29 cellular contexts compared by ENCODE assay signal in the genomic region with DNA sequence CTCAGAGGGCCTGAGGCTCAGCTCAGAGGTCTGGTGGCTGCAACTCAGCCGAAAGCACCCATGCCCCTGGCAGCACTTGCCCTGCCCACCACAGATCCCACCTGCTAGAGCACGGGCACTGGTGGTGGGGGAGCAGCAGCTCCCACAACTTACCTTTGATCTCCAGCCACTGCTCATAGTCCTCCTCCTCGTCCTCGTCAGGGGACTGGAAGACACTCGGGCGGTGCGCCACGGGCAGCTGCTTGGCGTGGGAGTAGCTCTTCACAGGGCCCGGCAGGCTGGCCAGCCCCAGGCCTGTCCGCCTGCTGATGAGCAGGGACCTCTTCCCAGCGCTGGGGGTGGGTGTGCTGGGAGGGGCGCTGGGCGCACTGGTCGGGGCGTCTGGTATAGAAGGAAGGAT. TPM values are rescaled to one million over a fixed set of nuclear protein-coding genes. Genes with fewer than 3 reads are reported as not detected.
"Had no signal": no experiment of that assay in that cellular context is flagged by ENCODE, and none has a peak within 500 bp of the region (broad histone marks: within the 10 kb centered on the region; RNA-seq: fewer than 3 reads in every experiment).

No MANE protein-coding gene starts in this region.

- H3K9me3 Mint-ChIP-seq: memory B cell; mesothelial cell of epicardium; naive B cell; natural killer cell treated with Interleukin-12 subunit alpha and Interleukin-12 subunit beta and Interleukin-15 and Interleukin-18, amount 100 ng/mL, for 72 hours; neural crest cell had no signal

- H3K4me1 ChIP-seq: gastrocnemius medialis, pancreas, stomach, tibial artery, upper lobe of left lung had no signal

- H3K4me1 Mint-ChIP-seq: memory B cell, mesothelial cell of epicardium, neural crest cell had no signal

- H3K27me3 ChIP-seq: gastrocnemius medialis, pancreas, stomach, tibial artery, upper lobe of left lung had no signal

- H3K27ac Mint-ChIP-seq: memory B cell; mesothelial cell of epicardium; naive B cell; natural killer cell treated with Interleukin-12 subunit alpha and Interleukin-12 subunit beta and Interleukin-15 and Interleukin-18, amount 100 ng/mL, for 72 hours; progenitor cell of endocrine pancreas had no signal

- FAIRE-seq: keratinocyte, pancreas, urothelium cell line had no signal

- H3K36me3 Mint-ChIP-seq: naive B cell had no signal

- DNase-seq: cortex of kidney; effector CD4-positive, alpha-beta T cell; foreskin fibroblast; gastrocnemius medialis; head of caudate nucleus; mucosa of descending colon; naive B cell; stimulated activated CD4-positive, alpha-beta T cell treated with anti-CD3 and anti-CD28 coated beads, Interleukin-12 subunit alpha, Interleukin-12 subunit beta, amount 100 ng/mL, for 4 hours; stimulated activated CD4-positive, alpha-beta T cell treated with anti-CD3 and anti-CD28 coated beads, Interleukin-1b, Interleukin-23, amount 100 ng/mL, for 48 hours; stimulated activated CD4-positive, alpha-beta T cell treated with anti-CD3 and anti-CD28 coated beads, Interleukin-4, amount 100 ng/mL, for 1 hour; stimulated activated CD8-positive, alpha-beta memory T cell treated with anti-CD3 and anti-CD28 coated beads, Interleukin-4, amount 100 ng/mL, for 48 hours; stimulated activated naive CD4-positive, alpha-beta T cell treated with Interleukin-2 at 50 U/mL for 16 hours; stomach; tibial artery had no signal

- H3K27me3 Mint-ChIP-seq: memory B cell; naive B cell; natural killer cell treated with Interleukin-12 subunit alpha and Interleukin-12 subunit beta and Interleukin-15 and Interleukin-18, amount 100 ng/mL, for 72 hours; progenitor cell of endocrine pancreas had no signal

- ATAC-seq: gastrocnemius medialis; left lobe of liver; mucosa of descending colon; natural killer cell treated with Interleukin-12 subunit alpha and Interleukin-12 subunit beta and Interleukin-15 and Interleukin-18, amount 100 ng/mL, for 72 hours; pancreas; sciatic nerve had no signal

- H3K4me2 ChIP-seq: smooth muscle cell had no signal

- H3K4me3 Mint-ChIP-seq: memory B cell; mesothelial cell of epicardium; natural killer cell treated with Interleukin-12 subunit alpha and Interleukin-12 subunit beta and Interleukin-15 and Interleukin-18, amount 100 ng/mL, for 72 hours; neural crest cell had no signal

- H3K4me3 ChIP-seq: gastrocnemius medialis, lung, mucosa of descending colon, pancreas, smooth muscle cell, stomach, tibial artery, upper lobe of left lung had no signal

- H3K9me3 ChIP-seq: gastrocnemius medialis, mucosa of descending colon, pancreas, stomach, tibial artery, upper lobe of left lung had no signal

- H3K27ac ChIP-seq: gastrocnemius medialis, pancreas, stomach, tibial artery, upper lobe of left lung had no signal

RNA-seq across cellular contexts. Expression of gene TM6SF2, which starts 32.6 kb away (rescaled TPM):
- total RNA-seq: dermis microvascular lymphatic vessel endothelial cell, glomerular endothelial cell had no signal
- polyA plus RNA-seq: keratinocyte had no signal
